In the genomic region with DNA sequence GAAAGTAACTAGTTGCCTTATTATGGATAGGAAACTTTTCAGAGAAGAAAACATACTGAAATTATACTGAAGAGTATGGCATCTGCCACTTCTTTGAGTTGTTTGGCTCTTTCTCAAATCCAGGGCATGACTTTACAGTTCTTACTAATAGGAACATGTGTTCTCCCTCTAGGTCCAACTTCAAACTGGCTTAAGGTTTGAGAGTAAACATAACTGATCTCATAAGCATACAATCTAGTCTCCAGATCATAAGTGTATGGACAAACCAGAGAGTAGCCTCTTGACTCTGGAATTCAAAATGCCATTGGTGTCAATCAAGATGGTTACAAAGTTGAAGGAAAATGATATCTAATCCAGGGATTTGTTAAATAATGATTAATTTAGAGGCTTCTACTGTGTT, we compare ENCODE assay signal across 25 cellular contexts.
"Had no signal": no experiment of that assay in that cellular context is flagged by ENCODE, and none has a peak within 500 bp of the region (broad histone marks: within the 10 kb centered on the region; RNA-seq: fewer than 3 reads in every experiment).

No MANE protein-coding gene starts in this region.

- H2AFZ ChIP-seq: hepatocyte had no signal

- H3K36me3 ChIP-seq: colonic mucosa, esophagus squamous epithelium, gastroesophageal sphincter, heart left ventricle had no signal

- H3K4me2 ChIP-seq: hepatocyte had no signal

- H3K4me3 ChIP-seq: colonic mucosa, esophagus squamous epithelium, gastroesophageal sphincter, heart left ventricle, hepatocyte, mucosa of descending colon had no signal

- H3K9me3 ChIP-seq: colonic mucosa, esophagus squamous epithelium, gastroesophageal sphincter, heart left ventricle, mucosa of descending colon had no signal

- H3K4me1 ChIP-seq: colonic mucosa, esophagus squamous epithelium, foreskin keratinocyte, gastroesophageal sphincter, heart left ventricle had no signal

- ATAC-seq: effector memory CD8-positive, alpha-beta T cell; esophagus mucosa; foreskin keratinocyte; gastroesophageal sphincter; heart left ventricle; left colon; left lobe of liver; left ventricle myocardium superior; mucosa of descending colon; naive thymus-derived CD8-positive, alpha-beta T cell had no signal

- H3K27me3 ChIP-seq: colonic mucosa, esophagus squamous epithelium, foreskin keratinocyte, gastroesophageal sphincter, hepatocyte had no signal

- H3K27ac ChIP-seq: colonic mucosa, epithelial cell of prostate, esophagus squamous epithelium, foreskin keratinocyte, gastroesophageal sphincter, heart left ventricle, hepatocyte had no signal

- H3K79me2 ChIP-seq: hepatocyte had no signal

- DNase-seq: colonic mucosa; cortex of kidney; effector CD8-positive, alpha-beta T cell; effector memory CD8-positive, alpha-beta T cell; endodermal cell; erythroblast; esophagus squamous epithelium; foreskin keratinocyte; heart left ventricle; hypothalamus; immature natural killer cell; islet precursor cell; kidney; kidney glomerular epithelial cell; left colon; left ventricle myocardium superior; mesenchymal stem cell; mucosa of descending colon; naive B cell; naive thymus-derived CD8-positive, alpha-beta T cell had no signal
